ENCODE assay signal across 21 cellular contexts in the genomic region with DNA sequence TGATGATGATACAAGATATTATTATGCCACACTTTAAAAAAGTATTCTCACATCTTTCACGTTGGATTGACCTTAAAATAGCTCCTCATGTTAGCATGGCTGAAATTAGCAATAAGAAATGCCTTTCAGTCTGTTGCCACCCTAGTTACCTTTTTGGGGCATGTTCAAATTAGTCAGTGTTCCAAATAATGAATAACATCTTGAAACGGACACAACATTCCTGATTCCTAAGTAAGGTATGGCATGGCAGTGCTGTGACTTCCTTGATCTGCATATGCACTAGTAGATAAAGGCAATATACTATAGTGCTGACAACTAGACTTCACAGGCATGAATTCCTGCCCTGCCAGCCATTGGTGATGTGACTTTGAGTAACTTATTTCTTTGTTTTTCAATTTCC.
A peak's percentile ranks its signal among the peaks of the same experiment; 100 is the strongest.
DNase-seq lines count a peak whose midpoint lies in the region; ATAC-seq and TF ChIP-seq lines count a peak whose summit lies in the region.
"Had no signal": no experiment of that assay in that cellular context is flagged by ENCODE, and none has a peak within 500 bp of the region (broad histone marks: within the 10 kb centered on the region; RNA-seq: fewer than 3 reads in every experiment).

No MANE protein-coding gene starts in this region.

- TF ChIP-seq CTCF in epithelial cell of esophagus (IDR thresholded peaks at IDR 0.05; ENCODE audit: insufficient read depth, low read depth, low read length, missing control alignments) (no peak), GM13976 (IDR thresholded peaks at IDR 0.05; ENCODE audit: borderline replicate concordance, control extremely low read depth, extremely low read depth, insufficient read depth, missing control alignments) (no peak)

- no peaks in the 10 kb centered on the region for H3K9me2 ChIP-seq in GM23248 (ENCODE audit: insufficient read depth)

- in situ Hi-C loops in GM23248 (cut with MboI), result no loop called here
- in situ Hi-C loops in GM13976 (cut with MboI; ENCODE audit: low sequenced_read_pairs, unreplicated experiment), result no loop called here

- H3K79me2 ChIP-seq in ACC112 (ENCODE audit: control insufficient read depth, insufficient read depth, low read length, unreplicated experiment) (no peaks in the 10 kb centered on the region), GM23248 (ENCODE audit: insufficient read depth) (no peaks in the 10 kb centered on the region)

- no peak overlapping the region for H3K9ac ChIP-seq in GM23248
- H3K9ac ChIP-seq: KMS-11 had no signal

- WGBS in GM23248 (ENCODE audit: low coverage in 1 of 2, low lambda C conversion rate in 2 of 2, missing lambda C conversion rate in 2 of 2), 2 experiments, result 5 to 6% methylated on average over 2 of the region's 2 CpGs

- H3K27me3 ChIP-seq in ACC112 (ENCODE audit: insufficient read depth, low read length) (no peaks in the 10 kb centered on the region), GM23248 (replicated peaks; ENCODE audit: insufficient read depth) (no peaks in the 10 kb centered on the region)
- H3K27me3 ChIP-seq: BE2C, Peyer's patch, SJCRH30 had no signal

- H3K9me3 ChIP-seq in GM23248 (ENCODE audit: low read depth), result no peaks in the 10 kb centered on the region
- H3K9me3 ChIP-seq: BE2C, Peyer's patch, SJCRH30 had no signal

- H3K36me3 ChIP-seq in ACC112 (ENCODE audit: insufficient read depth, low read length) (no peaks in the 10 kb centered on the region), GM23248 (ENCODE audit: low read depth) (no peaks in the 10 kb centered on the region)
- H3K36me3 ChIP-seq: BE2C, Peyer's patch, SJCRH30 had no signal

- DNase-seq in GM23248 (peak; percentile 53), RPMI7951 (ENCODE audit: low read depth) (peak; percentile 29), epithelial cell of esophagus (ENCODE audit: low read depth) (peak; percentile 48), GM13976 (ENCODE audit: low spot score) (no peak), SKM-1 (lab: John Stamatoyannopoulos, UW; ENCODE audit: unreplicated experiment) (no peak)
- DNase-seq: BE2C; CD4-positive, CD25-positive, alpha-beta regulatory T cell; DMS79; H7; MV-4-11; NCI-H1105 treated with DMSO at 0.1 percent for 48 hours; NCI-H2029 treated with DMSO at 0.1 percent for 48 hours; NCI-H2171 treated with DMSO at 0.1 percent for 48 hours; NCI-H524 treated with DMSO at 0.1 percent for 48 hours; NCI-H82; Peyer's patch; SJCRH30 had no signal

- no peak for ATAC-seq in GM21515 (IDR thresholded peaks at IDR 0.05; ENCODE audit: unreplicated experiment)
- ATAC-seq in HG03135 (IDR thresholded peaks at IDR 0.05; ENCODE audit: unreplicated experiment), result no peak

- no peaks in the 10 kb centered on the region for H4K20me1 ChIP-seq in GM23248 (ENCODE audit: insufficient read depth)

- H3F3A ChIP-seq in GM23248 (ENCODE audit: insufficient read depth), result peaks cover 45% of the 10 kb centered on the region

- H3K4me3 ChIP-seq in ACC112 (ENCODE audit: low read depth, low read length) (peak overlapping the region; percentile 27; the same call in 1 of the 2 replicates), GM23248 (no peak overlapping the region), epithelial cell of esophagus (ENCODE audit: low read length) (no peak overlapping the region)
- H3K4me3 ChIP-seq: Peyer's patch, SJCRH30 had no signal

- H2AFZ ChIP-seq in ACC112 (ENCODE audit: low read length, unreplicated experiment), result peak overlapping the region; percentile 79
- no peak overlapping the region for H2AFZ ChIP-seq in GM23248

- H3K4me1 ChIP-seq in ACC112 (ENCODE audit: control insufficient read depth, insufficient read depth, low read length, unreplicated experiment) (peaks cover 45% of the 10 kb centered on the region), GM23248 (ENCODE audit: insufficient read depth) (peaks cover 52% of the 10 kb centered on the region)
- H3K4me1 ChIP-seq: BE2C, Peyer's patch, SJCRH30 had no signal

- H3K4me2 ChIP-seq in GM23248 (ENCODE audit: unreplicated experiment), result peak overlapping the region; percentile 15
- H3K4me2 ChIP-seq: KMS-11 had no signal

- H3K27ac ChIP-seq in ACC112 (ENCODE audit: low read depth, low read length) (peak overlapping the region; percentile 25; the same call in 1 of the 2 replicates), GM23248 (peak overlapping the region; percentile 25)
- H3K27ac ChIP-seq: KMS-11, Peyer's patch, SJCRH30 had no signal

Comparison
In these comparisons a context has a peak if more than half of its experiments do, and no peak if none do; other contexts are left out.
1. DNase-seq: peak in GM23248 (single experiment), RPMI7951 (single experiment) and epithelial cell of esophagus (single experiment); none in GM13976 (single experiment) and SKM-1 (single experiment).